7 cellular contexts compared by ENCODE assay signal in the genomic region with DNA sequence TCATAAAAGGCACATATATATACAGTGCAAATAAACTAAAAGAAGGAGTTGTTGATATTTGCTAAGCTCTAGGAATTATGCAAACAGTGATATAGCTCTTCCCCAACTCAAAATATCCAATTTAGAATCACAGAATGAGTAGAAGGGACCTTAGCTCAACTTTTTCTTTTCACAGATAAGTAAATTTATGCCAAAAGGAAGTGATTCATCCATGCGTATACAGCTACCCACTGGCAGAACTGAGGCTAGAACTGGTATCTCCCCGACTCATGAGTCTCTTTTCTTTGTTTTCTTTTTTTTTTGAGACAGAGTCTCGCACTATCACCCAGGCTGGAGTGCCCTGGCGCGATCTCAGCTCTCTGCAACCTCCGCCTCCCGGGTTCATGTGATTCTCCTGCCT. TPM values are rescaled to one million over a fixed set of nuclear protein-coding genes. Genes with fewer than 3 reads are reported as not detected.
DNase-seq lines count a peak whose midpoint lies in the region; ATAC-seq lines count a peak whose summit lies in the region.

No MANE protein-coding gene starts in this region.

- no peak overlapping the region for H2AFZ ChIP-seq in GM23248

- in situ Hi-C loops in GM23248 (cut with MboI): no loop called here

- no peaks in the 10 kb centered on the region for H3K9me2 ChIP-seq in GM23248 (ENCODE audit: insufficient read depth)

- peaks cover 16% of the 10 kb centered on the region for H3F3A ChIP-seq in GM23248 (ENCODE audit: insufficient read depth)

- H3K27me3 ChIP-seq in GM23248 (replicated peaks; ENCODE audit: insufficient read depth): no peaks in the 10 kb centered on the region

- WGBS in GM23248 (ENCODE audit: low coverage in 1 of 2, low lambda C conversion rate in 2 of 2, missing lambda C conversion rate in 2 of 2), 2 experiments: 43 to 45% methylated on average over 7 of the region's 7 CpGs

- H3K4me2 ChIP-seq in GM23248 (ENCODE audit: unreplicated experiment): peak overlapping the region; percentile 36

- DNase-seq in GM23248 (peak; percentile 80), NOMO-1 treated with dmso at 0.1 percent for 144 hours (lab: John Stamatoyannopoulos, UW; ENCODE audit: unreplicated experiment) (peak; percentile 21), dermis microvascular lymphatic vessel endothelial cell (ENCODE audit: low read depth in 2 of 2) (peak; percentile 26 to 90), skeletal muscle cell (ENCODE audit: low read depth) (peak; percentile 12)

- no peaks in the 10 kb centered on the region for H3K79me2 ChIP-seq in GM23248 (ENCODE audit: insufficient read depth)

- no peak overlapping the region for H3K4me3 ChIP-seq in GM23248
- no peak overlapping the region for H3K4me3 ChIP-seq in skeletal muscle cell (ENCODE audit: low read depth, low read length)

- ATAC-seq in GM21423 (IDR thresholded peaks at IDR 0.05; ENCODE audit: unreplicated experiment) (no peak), GM19328 (IDR thresholded peaks at IDR 0.05; ENCODE audit: unreplicated experiment) (no peak), HG02970 (IDR thresholded peaks at IDR 0.05; ENCODE audit: low FRiP score, unreplicated experiment) (no peak)

- H3K4me1 ChIP-seq in GM23248 (ENCODE audit: insufficient read depth): peaks cover 25% of the 10 kb centered on the region

- H3K36me3 ChIP-seq in GM23248 (ENCODE audit: low read depth): no peaks in the 10 kb centered on the region

- H3K9me3 ChIP-seq in GM23248 (ENCODE audit: low read depth): no peaks in the 10 kb centered on the region

- no peaks in the 10 kb centered on the region for H4K20me1 ChIP-seq in GM23248 (ENCODE audit: insufficient read depth)

- H3K27ac ChIP-seq in GM23248: no peak overlapping the region

- no peak overlapping the region for H3K9ac ChIP-seq in GM23248

RNA-seq across cellular contexts. Expression of gene SVIL, which starts 54.2 kb away (rescaled TPM):
- 6.6 and 7.3 TPM in 2 replicates for total RNA-seq in GM23248 (2014; rRNA removed; shearing (Covaris generic))
- polyA plus RNA-seq in GM23248 (2016; fragmentation: Nextera tagmentation; extraction: Ambion mirVana): 5.9 and 11.0 TPM in 2 replicates
- total RNA-seq in dermis microvascular lymphatic vessel endothelial cell: 62.6 and 79.6 TPM in 2 replicates

Comparison
In these comparisons a context has a peak if more than half of its experiments do, and no peak if none do; other contexts are left out.
1. DNase-seq: peak in every context shown above with its lines; median percentile 80 in GM23248; 58 in dermis microvascular lymphatic vessel endothelial cell; 21 in NOMO-1 treated with dmso at 0.1 percent for 144 hours; 12 in skeletal muscle cell.